ENCODE assay signal across 9 cellular contexts in genomic region chr4:24979554-24979953, GRCh38. TPM values are rescaled to one million over a fixed set of nuclear protein-coding genes. Genes with fewer than 3 reads are reported as not detected.
DNase-seq lines count a peak whose midpoint lies in the region; ATAC-seq and TF ChIP-seq lines count a peak whose summit lies in the region.
"Had no signal": no experiment of that assay in that cellular context is flagged by ENCODE, and none has a peak within 500 bp of the region (broad histone marks: within the 10 kb centered on the region; RNA-seq: fewer than 3 reads in every experiment).

No MANE protein-coding gene starts in this region.

- no peaks in the 10 kb centered on the region for H3K9me3 ChIP-seq in GM23248 (ENCODE audit: low read depth)
- no peaks in the 10 kb centered on the region for H3K9me3 ChIP-seq in spleen

- H3K9me3 Mint-ChIP-seq in T-cell: no peaks in the 10 kb centered on the region
- no peaks in the 10 kb centered on the region for H3K9me3 Mint-ChIP-seq in osteocyte (ENCODE audit: unreplicated experiment)
- H3K9me3 Mint-ChIP-seq: memory B cell had no signal

- H3K4me3 Mint-ChIP-seq in T-cell (peak overlapping the region; percentile 7 to 39 (median 28)), osteocyte (ENCODE audit: unreplicated experiment) (no peak overlapping the region)
- H3K4me3 Mint-ChIP-seq: memory B cell had no signal

- 0 out of 2 replicates have a peak, but pooled peaks cover 4% of the 10 kb centered on the region for H3K4me1 ChIP-seq in GM23248 (ENCODE audit: insufficient read depth)
- H3K4me1 ChIP-seq in spleen: peaks cover 0 to 41% (median 14%) of the 10 kb centered on the region in 6 donors

- H3K4me2 ChIP-seq in GM23248 (ENCODE audit: unreplicated experiment): peak overlapping the region; percentile 91

- intact Hi-C loops in left ventricle myocardium superior (cut with micrococcal nuclease): no loop called here
- intact Hi-C loops in spleen (cut with DNase I; ENCODE audit: low total_unique reads): no loop called here

- POLR2A ChIA-PET in T-cell (lab: Charles Lee): no interaction called here

- H3K9ac ChIP-seq in GM23248: peak overlapping the region; percentile 64

- ATAC-seq in T-cell (replicated peaks in 1 of 4) (no peak), left ventricle myocardium superior (peak; percentile 88), HG02610 (IDR thresholded peaks at IDR 0.05; ENCODE audit: unreplicated experiment) (no peak), GM19328 (IDR thresholded peaks at IDR 0.05; ENCODE audit: unreplicated experiment) (no peak)

- H3K27me3 Mint-ChIP-seq in T-cell (peaks cover 27 to 29% of the 10 kb centered on the region in 2 donors), osteocyte (ENCODE audit: unreplicated experiment) (peaks cover 43% of the 10 kb centered on the region)

- DNase-seq in GM23248 (peak; percentile 57), T-cell (no peak), left ventricle myocardium superior (no peak), spleen (no peak), islet precursor cell (no peak), osteocyte (ENCODE audit: extremely low spot score, unreplicated experiment) (no peak)

- H2AFZ ChIP-seq in GM23248: peak overlapping the region; percentile 70

- H3K27ac ChIP-seq in GM23248 (peak overlapping the region; percentile 48), spleen (peak overlapping the region; percentile 38 to 91 (median 83))

- H3K36me3 Mint-ChIP-seq in T-cell (no peaks in the 10 kb centered on the region), osteocyte (ENCODE audit: unreplicated experiment) (no peaks in the 10 kb centered on the region)
- H3K36me3 Mint-ChIP-seq: memory B cell had no signal

- H3K27me3 ChIP-seq in GM23248 (replicated peaks; ENCODE audit: insufficient read depth) (no peaks in the 10 kb centered on the region), spleen (replicated peaks in 1 of 7) (peaks cover 0 to 13% (median 0%) of the 10 kb centered on the region in 7 donors)

- H3K79me2 ChIP-seq in GM23248 (ENCODE audit: insufficient read depth): no peaks in the 10 kb centered on the region

- no peaks in the 10 kb centered on the region for H3K9me2 ChIP-seq in GM23248 (ENCODE audit: insufficient read depth)

- CTCF ChIA-PET in T-cell (lab: Charles Lee): interaction anchor here (0.6 to 2.8 kb wide), 7 partner anchors 8 to 788 kb away, joined by 3 to 34 read pairs (median 5); no protein-coding TSS in a partner anchor

- WGBS in GM23248 (ENCODE audit: low coverage in 1 of 2, low lambda C conversion rate in 2 of 2, missing lambda C conversion rate in 2 of 2), 2 experiments: 53 to 62% methylated on average over 7 of the region's 7 CpGs
- 28 to 50% (median 45%) methylated on average over 7 of the region's 7 CpGs for WGBS in spleen, 5 donors

- peak in 1 of 3 donors; percentile 61 for TF ChIP-seq POLR2A in spleen (IDR thresholded peaks at IDR 0.05)

- in situ Hi-C loops in GM23248 (cut with MboI): no loop called here

- H3K36me3 ChIP-seq in GM23248 (ENCODE audit: low read depth) (no peaks in the 10 kb centered on the region), spleen (no peaks in the 10 kb centered on the region)

- H3K4me1 Mint-ChIP-seq in T-cell (peaks cover 7 to 11% (median 9%) of the 10 kb centered on the region in 3 donors), osteocyte (ENCODE audit: unreplicated experiment) (peaks cover 4% of the 10 kb centered on the region)

- no peaks in the 10 kb centered on the region for H3F3A ChIP-seq in GM23248 (ENCODE audit: insufficient read depth)

- TF ChIP-seq CTCF in spleen (IDR thresholded peaks at IDR 0.05 in 8 of 11, conservative IDR thresholded peaks at IDR 0.05 in 3 of 11): no peak
- no peak for TF ChIP-seq CTCF in osteocyte (IDR thresholded peaks at IDR 0.05)

- no peaks in the 10 kb centered on the region for H4K20me1 ChIP-seq in GM23248 (ENCODE audit: insufficient read depth)

- no peak overlapping the region for H3K27ac Mint-ChIP-seq in T-cell
- H3K27ac Mint-ChIP-seq in osteocyte (ENCODE audit: unreplicated experiment): no peak overlapping the region
- H3K27ac Mint-ChIP-seq: memory B cell had no signal

- H3K4me3 ChIP-seq in GM23248 (peak overlapping the region; percentile 66), spleen (peak overlapping the region in 4 of 8 donors; percentile 3 to 52 (median 20))

RNA-seq across cellular contexts. Expression of gene LGI2, which starts 51.2 kb away (rescaled TPM):
- total RNA-seq in GM23248 (2014; rRNA removed; shearing (Covaris generic)): not detected in 2 replicates
- not detected in 2 replicates for polyA plus RNA-seq in GM23248 (2016; fragmentation: Nextera tagmentation; extraction: Ambion mirVana)
- under 1 TPM in 1 of 5 donors, not detected in 4; 0.03 TPM for total RNA-seq in T-cell
- 2.0 TPM for total RNA-seq in left ventricle myocardium superior
- total RNA-seq in spleen: 1 to 10 TPM in 2 of 7 donors, under 1 TPM in 5; 0.17 to 2.7 (median 0.51) TPM
- 1 to 10 TPM in 2 of 3 donors, under 1 TPM in 1; 0.83 to 1.4 (median 1.2) TPM for polyA plus RNA-seq in spleen
- 0.08 TPM in 1 of 2 replicates, not detected in the other for total RNA-seq in osteocyte
